ENCODE assay signal across 1 cellular context in genomic region chr6:42890311-42891198, GRCh38.
TF ChIP-seq lines count a peak whose summit lies in the region.

No MANE protein-coding gene starts in this region.

TF ChIP-seq in K562, 482 proteins besides CTCF, POLR2A, EP300 and RAD21 (continued from another document):
- no peak for TF ChIP-seq NR0B1 (IDR thresholded peaks at IDR 0.05; ENCODE audit: partially characterized antibody)
- no peak for TF ChIP-seq RREB1 (CRISPR knock-in tag; IDR thresholded peaks at IDR 0.05)
- no peak for TF ChIP-seq NFIC (IDR thresholded peaks at IDR 0.05)
- TF ChIP-seq ZBTB33 (CRISPR knock-in tag; IDR thresholded peaks at IDR 0.05), result peak; percentile 95
- no peak for TF ChIP-seq RFX7 (CRISPR knock-in tag; IDR thresholded peaks at IDR 0.05)
- TF ChIP-seq ZNF518B (CRISPR knock-in tag; IDR thresholded peaks at IDR 0.05), result no peak
- no peak for TF ChIP-seq FOXA1 (IDR thresholded peaks at IDR 0.05; ENCODE audit: borderline replicate concordance)
- no peak for TF ChIP-seq ZNF121 (CRISPR knock-in tag; conservative IDR thresholded peaks at IDR 0.05)
- no peak for TF ChIP-seq STAT6 (CRISPR knock-in tag; IDR thresholded peaks at IDR 0.05)
- no peak for TF ChIP-seq CLOCK (CRISPR knock-in tag; IDR thresholded peaks at IDR 0.05; ENCODE audit: borderline replicate concordance)
- no peak for TF ChIP-seq MEIS2 (IDR thresholded peaks at IDR 0.05; ENCODE audit: partially characterized antibody)
- TF ChIP-seq MCM3 (IDR thresholded peaks at IDR 0.05), result no peak
- TF ChIP-seq ZNF511 (CRISPR knock-in tag; IDR thresholded peaks at IDR 0.05), result no peak
- no peak for TF ChIP-seq PHF21A (IDR thresholded peaks at IDR 0.05; ENCODE audit: borderline replicate concordance, low read depth)
- TF ChIP-seq HDAC8 (tag; IDR thresholded peaks at IDR 0.05), result no peak
